Comparison of ENCODE assay signal across 29 cellular contexts in genomic region chr1:74578101-74578500, GRCh38.
"Had no signal": no experiment of that assay in that cellular context is flagged by ENCODE, and none has a peak within 500 bp of the region (broad histone marks: within the 10 kb centered on the region; RNA-seq: fewer than 3 reads in every experiment).

No MANE protein-coding gene starts in this region.

- DNase-seq: stimulated activated CD4-positive, alpha-beta T cell treated with anti-CD3 and anti-CD28 coated beads, Interleukin-2, amount 100 ng/mL, for 48 hours; stimulated activated CD4-positive, alpha-beta T cell treated with anti-CD3 and anti-CD28 coated beads, Interleukin-4, amount 100 ng/mL, for 1 hour; stimulated activated CD4-positive, alpha-beta T cell treated with anti-CD3 and anti-CD28 coated beads, Interleukin-4, amount 100 ng/mL, for 24 hours; stimulated activated CD4-positive, alpha-beta T cell treated with anti-CD3 and anti-CD28 coated beads, Interleukin-4, amount 100 ng/mL, for 4 hours; stimulated activated CD8-positive, alpha-beta memory T cell treated with anti-CD3 and anti-CD28 coated beads, Interleukin-4, amount 100 ng/mL, for 48 hours; stimulated activated naive B cell treated with anti-CD40 and anti-IgM and Interleukin-4, amounts not matched to agents 10 μg/mL and 1 μg/mL and 100 μg/mL, for 72 hours; stimulated activated naive CD4-positive, alpha-beta T cell; stimulated activated naive CD4-positive, alpha-beta T cell treated with Interleukin-2 at 50 U/mL for 16 hours; stimulated activated naive CD8-positive, alpha-beta T cell treated with anti-CD3 and anti-CD28 coated beads, Interleukin-15, amount 100 ng/mL, for 72 hours; stimulated activated naive CD8-positive, alpha-beta T cell treated with anti-CD3 and anti-CD28 coated beads, Interleukin-15, Interleukin-2, amounts not matched to agents 100 U/mL and 50 U/mL, for 24 hours; stomach; substantia nigra; testis; thyroid gland; tibial artery; transverse colon; trophoblast cell; upper lobe of left lung; upper lobe of right lung; uterus had no signal

- H3K9me3 Mint-ChIP-seq: stimulated activated effector memory CD8-positive, alpha-beta T cell treated with anti-CD3 and anti-CD28 coated beads, Interleukin-12 subunit alpha, Interleukin-12 subunit beta, amount 100 ng/mL, for 72 hours; stimulated activated memory B cell treated with anti-CD40 and anti-IgM and Interleukin-4, amounts not matched to agents 10 μg/mL and 1 μg/mL and 100 μg/mL, for 72 hours; stimulated activated naive B cell treated with anti-CD40 and anti-IgM and Interleukin-4, amounts not matched to agents 10 μg/mL and 1 μg/mL and 100 μg/mL, for 72 hours; stimulated activated naive CD8-positive, alpha-beta T cell treated with anti-CD3 and anti-CD28 coated beads, Interleukin-15, amount 100 ng/mL, for 72 hours; stimulated activated naive CD8-positive, alpha-beta T cell treated with anti-CD3 and anti-CD28 coated beads, Interleukin-15, Interleukin-2, amounts not matched to agents 100 ng/mL and 50 ng/mL, for 24 hours; type B pancreatic cell had no signal

- H3K27ac Mint-ChIP-seq: stimulated activated effector memory CD8-positive, alpha-beta T cell treated with anti-CD3 and anti-CD28 coated beads, Interleukin-12 subunit alpha, Interleukin-12 subunit beta, amount 100 ng/mL, for 72 hours; stimulated activated memory B cell treated with anti-CD40 and anti-IgM and Interleukin-4, amounts not matched to agents 10 μg/mL and 1 μg/mL and 100 μg/mL, for 72 hours; stimulated activated naive B cell treated with anti-CD40 and anti-IgM and Interleukin-4, amounts not matched to agents 10 μg/mL and 1 μg/mL and 100 μg/mL, for 72 hours; stimulated activated naive CD8-positive, alpha-beta T cell treated with anti-CD3 and anti-CD28 coated beads, Interleukin-15, Interleukin-2, amounts not matched to agents 100 ng/mL and 50 ng/mL, for 24 hours; type B pancreatic cell had no signal

- ATAC-seq: stimulated activated effector memory CD8-positive, alpha-beta T cell treated with anti-CD3 and anti-CD28 coated beads, Interleukin-12 subunit alpha, Interleukin-12 subunit beta, amount 100 ng/mL, for 72 hours; stimulated activated memory B cell treated with anti-CD40 and anti-IgM and Interleukin-4, amounts not matched to agents 10 μg/mL and 1 μg/mL and 100 μg/mL, for 72 hours; stimulated activated naive B cell treated with anti-CD40 and anti-IgM and Interleukin-4, amounts not matched to agents 10 μg/mL and 1 μg/mL and 100 μg/mL, for 72 hours; stimulated activated naive CD8-positive, alpha-beta T cell treated with anti-CD3 and anti-CD28 coated beads, Interleukin-15, amount 100 ng/mL, for 72 hours; stimulated activated naive CD8-positive, alpha-beta T cell treated with anti-CD3 and anti-CD28 coated beads, Interleukin-15, Interleukin-2, amounts not matched to agents 100 U/mL and 50 U/mL, for 24 hours; upper lobe of right lung had no signal

- H3K4me3 Mint-ChIP-seq: stimulated activated effector memory CD8-positive, alpha-beta T cell treated with anti-CD3 and anti-CD28 coated beads, Interleukin-12 subunit alpha, Interleukin-12 subunit beta, amount 100 ng/mL, for 72 hours; stimulated activated memory B cell treated with anti-CD40 and anti-IgM and Interleukin-4, amounts not matched to agents 10 μg/mL and 1 μg/mL and 100 μg/mL, for 72 hours; stimulated activated naive B cell treated with anti-CD40 and anti-IgM and Interleukin-4, amounts not matched to agents 10 μg/mL and 1 μg/mL and 100 μg/mL, for 72 hours; stimulated activated naive CD8-positive, alpha-beta T cell treated with anti-CD3 and anti-CD28 coated beads, Interleukin-15, amount 100 ng/mL, for 72 hours; stimulated activated naive CD8-positive, alpha-beta T cell treated with anti-CD3 and anti-CD28 coated beads, Interleukin-15, Interleukin-2, amounts not matched to agents 100 ng/mL and 50 ng/mL, for 24 hours; type B pancreatic cell had no signal

- H3K4me1 Mint-ChIP-seq: stimulated activated effector memory CD8-positive, alpha-beta T cell treated with anti-CD3 and anti-CD28 coated beads, Interleukin-12 subunit alpha, Interleukin-12 subunit beta, amount 100 ng/mL, for 72 hours; stimulated activated memory B cell treated with anti-CD40 and anti-IgM and Interleukin-4, amounts not matched to agents 10 μg/mL and 1 μg/mL and 100 μg/mL, for 72 hours; stimulated activated naive B cell treated with anti-CD40 and anti-IgM and Interleukin-4, amounts not matched to agents 10 μg/mL and 1 μg/mL and 100 μg/mL, for 72 hours; stimulated activated naive CD8-positive, alpha-beta T cell treated with anti-CD3 and anti-CD28 coated beads, Interleukin-15, amount 100 ng/mL, for 72 hours had no signal

- H3K27me3 Mint-ChIP-seq: stimulated activated memory B cell treated with anti-CD40 and anti-IgM and Interleukin-4, amounts not matched to agents 10 μg/mL and 1 μg/mL and 100 μg/mL, for 72 hours; stimulated activated naive B cell treated with anti-CD40 and anti-IgM and Interleukin-4, amounts not matched to agents 10 μg/mL and 1 μg/mL and 100 μg/mL, for 72 hours; stimulated activated naive CD8-positive, alpha-beta T cell treated with anti-CD3 and anti-CD28 coated beads, Interleukin-15, amount 100 ng/mL, for 72 hours had no signal

- H3K4me3 ChIP-seq: stomach, suprapubic skin, testis, thoracic aorta, thyroid gland, tibial artery, tibial nerve, transverse colon, upper lobe of left lung, upper lobe of right lung, uterus, vagina had no signal

- FAIRE-seq: urothelium cell line had no signal

- H3K27me3 ChIP-seq: stomach, suprapubic skin, testis, thyroid gland, tibial artery, tibial nerve, transverse colon, upper lobe of left lung, upper lobe of right lung, uterus, vagina had no signal

- H3K27ac ChIP-seq: stomach, suprapubic skin, testis, thoracic aorta, thyroid gland, tibial artery, tibial nerve, transverse colon, upper lobe of left lung, upper lobe of right lung, uterus, vagina had no signal

- H3K9me3 ChIP-seq: stomach, suprapubic skin, testis, thoracic aorta, thyroid gland, tibial artery, tibial nerve, transverse colon, upper lobe of left lung, upper lobe of right lung, uterus, vagina had no signal

- H3K36me3 Mint-ChIP-seq: stimulated activated effector memory CD8-positive, alpha-beta T cell treated with anti-CD3 and anti-CD28 coated beads, Interleukin-12 subunit alpha, Interleukin-12 subunit beta, amount 100 ng/mL, for 72 hours; stimulated activated memory B cell treated with anti-CD40 and anti-IgM and Interleukin-4, amounts not matched to agents 10 μg/mL and 1 μg/mL and 100 μg/mL, for 72 hours; stimulated activated naive B cell treated with anti-CD40 and anti-IgM and Interleukin-4, amounts not matched to agents 10 μg/mL and 1 μg/mL and 100 μg/mL, for 72 hours; type B pancreatic cell had no signal

- H3K4me1 ChIP-seq: stomach, suprapubic skin, testis, thyroid gland, tibial artery, tibial nerve, transverse colon, upper lobe of left lung, upper lobe of right lung, uterus, vagina had no signal

- H3K36me3 ChIP-seq: stomach, suprapubic skin, thoracic aorta, thyroid gland, tibial artery, tibial nerve, transverse colon, upper lobe of left lung, upper lobe of right lung, uterus, vagina had no signal
